ENCODE assay signal across 2 cellular contexts in the genomic region with DNA sequence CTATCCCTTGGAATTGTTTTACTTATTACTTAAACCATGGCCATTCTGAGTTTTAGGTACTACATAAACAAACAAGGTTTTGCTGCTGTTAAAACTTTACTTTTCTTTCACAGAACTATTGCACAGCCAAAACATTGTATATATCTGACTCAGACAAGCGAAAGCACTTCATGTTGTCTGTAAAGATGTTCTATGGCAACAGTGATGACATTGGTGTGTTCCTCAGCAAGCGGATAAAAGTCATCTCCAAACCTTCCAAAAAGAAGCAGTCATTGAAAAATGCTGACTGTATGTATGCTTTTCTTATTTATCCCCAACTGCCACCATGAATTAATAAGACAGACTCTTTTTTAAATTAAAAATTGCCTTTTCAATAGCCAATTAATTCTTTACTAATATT.
TF ChIP-seq lines count a peak whose summit lies in the region.

No MANE protein-coding gene starts in this region.

TF ChIP-seq in WTC11, 78 proteins besides CTCF, POLR2A, EP300 and RAD21:
- TF ChIP-seq, protein P1, sequence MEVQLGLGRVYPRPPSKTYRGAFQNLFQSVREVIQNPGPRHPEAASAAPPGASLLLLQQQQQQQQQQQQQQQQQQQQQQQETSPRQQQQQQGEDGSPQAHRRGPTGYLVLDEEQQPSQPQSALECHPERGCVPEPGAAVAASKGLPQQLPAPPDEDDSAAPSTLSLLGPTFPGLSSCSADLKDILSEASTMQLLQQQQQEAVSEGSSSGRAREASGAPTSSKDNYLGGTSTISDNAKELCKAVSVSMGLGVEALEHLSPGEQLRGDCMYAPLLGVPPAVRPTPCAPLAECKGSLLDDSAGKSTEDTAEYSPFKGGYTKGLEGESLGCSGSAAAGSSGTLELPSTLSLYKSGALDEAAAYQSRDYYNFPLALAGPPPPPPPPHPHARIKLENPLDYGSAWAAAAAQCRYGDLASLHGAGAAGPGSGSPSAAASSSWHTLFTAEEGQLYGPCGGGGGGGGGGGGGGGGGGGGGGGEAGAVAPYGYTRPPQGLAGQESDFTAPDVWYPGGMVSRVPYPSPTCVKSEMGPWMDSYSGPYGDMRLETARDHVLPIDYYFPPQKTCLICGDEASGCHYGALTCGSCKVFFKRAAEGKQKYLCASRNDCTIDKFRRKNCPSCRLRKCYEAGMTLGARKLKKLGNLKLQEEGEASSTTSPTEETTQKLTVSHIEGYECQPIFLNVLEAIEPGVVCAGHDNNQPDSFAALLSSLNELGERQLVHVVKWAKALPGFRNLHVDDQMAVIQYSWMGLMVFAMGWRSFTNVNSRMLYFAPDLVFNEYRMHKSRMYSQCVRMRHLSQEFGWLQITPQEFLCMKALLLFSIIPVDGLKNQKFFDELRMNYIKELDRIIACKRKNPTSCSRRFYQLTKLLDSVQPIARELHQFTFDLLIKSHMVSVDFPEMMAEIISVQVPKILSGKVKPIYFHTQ (CRISPR knock-in tag; IDR thresholded peaks at IDR 0.05), result no peak
- TF ChIP-seq, protein P2, sequence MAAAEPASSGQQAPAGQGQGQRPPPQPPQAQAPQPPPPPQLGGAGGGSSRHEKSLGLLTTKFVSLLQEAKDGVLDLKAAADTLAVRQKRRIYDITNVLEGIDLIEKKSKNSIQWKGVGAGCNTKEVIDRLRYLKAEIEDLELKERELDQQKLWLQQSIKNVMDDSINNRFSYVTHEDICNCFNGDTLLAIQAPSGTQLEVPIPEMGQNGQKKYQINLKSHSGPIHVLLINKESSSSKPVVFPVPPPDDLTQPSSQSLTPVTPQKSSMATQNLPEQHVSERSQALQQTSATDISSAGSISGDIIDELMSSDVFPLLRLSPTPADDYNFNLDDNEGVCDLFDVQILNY (CRISPR knock-in tag; IDR thresholded peaks at IDR 0.05), result no peak
- TF ChIP-seq, protein P3, sequence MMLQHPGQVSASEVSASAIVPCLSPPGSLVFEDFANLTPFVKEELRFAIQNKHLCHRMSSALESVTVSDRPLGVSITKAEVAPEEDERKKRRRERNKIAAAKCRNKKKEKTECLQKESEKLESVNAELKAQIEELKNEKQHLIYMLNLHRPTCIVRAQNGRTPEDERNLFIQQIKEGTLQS (CRISPR knock-in tag; conservative IDR thresholded peaks at IDR 0.05), result no peak
- TF ChIP-seq CBFB (CRISPR knock-in tag; IDR thresholded peaks at IDR 0.05; ENCODE audit: low read depth) (no peak), ZNF138 (CRISPR knock-in tag; conservative IDR thresholded peaks at IDR 0.05) (no peak), ZNF423 (CRISPR knock-in tag; IDR thresholded peaks at IDR 0.05) (no peak), JUN (CRISPR knock-in tag; IDR thresholded peaks at IDR 0.05) (no peak), ZNF232 (CRISPR knock-in tag; IDR thresholded peaks at IDR 0.05) (no peak), RELA (CRISPR knock-in tag; IDR thresholded peaks at IDR 0.05; ENCODE audit: borderline replicate concordance) (no peak)
- TF ChIP-seq, protein P4, sequence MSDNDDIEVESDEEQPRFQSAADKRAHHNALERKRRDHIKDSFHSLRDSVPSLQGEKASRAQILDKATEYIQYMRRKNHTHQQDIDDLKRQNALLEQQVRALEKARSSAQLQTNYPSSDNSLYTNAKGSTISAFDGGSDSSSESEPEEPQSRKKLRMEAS (CRISPR knock-in tag; IDR thresholded peaks at IDR 0.05), result no peak
- TF ChIP-seq, protein P5, sequence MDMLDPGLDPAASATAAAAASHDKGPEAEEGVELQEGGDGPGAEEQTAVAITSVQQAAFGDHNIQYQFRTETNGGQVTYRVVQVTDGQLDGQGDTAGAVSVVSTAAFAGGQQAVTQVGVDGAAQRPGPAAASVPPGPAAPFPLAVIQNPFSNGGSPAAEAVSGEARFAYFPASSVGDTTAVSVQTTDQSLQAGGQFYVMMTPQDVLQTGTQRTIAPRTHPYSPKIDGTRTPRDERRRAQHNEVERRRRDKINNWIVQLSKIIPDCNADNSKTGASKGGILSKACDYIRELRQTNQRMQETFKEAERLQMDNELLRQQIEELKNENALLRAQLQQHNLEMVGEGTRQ (CRISPR knock-in tag; IDR thresholded peaks at IDR 0.05), result no peak
- TF ChIP-seq, protein P6, sequence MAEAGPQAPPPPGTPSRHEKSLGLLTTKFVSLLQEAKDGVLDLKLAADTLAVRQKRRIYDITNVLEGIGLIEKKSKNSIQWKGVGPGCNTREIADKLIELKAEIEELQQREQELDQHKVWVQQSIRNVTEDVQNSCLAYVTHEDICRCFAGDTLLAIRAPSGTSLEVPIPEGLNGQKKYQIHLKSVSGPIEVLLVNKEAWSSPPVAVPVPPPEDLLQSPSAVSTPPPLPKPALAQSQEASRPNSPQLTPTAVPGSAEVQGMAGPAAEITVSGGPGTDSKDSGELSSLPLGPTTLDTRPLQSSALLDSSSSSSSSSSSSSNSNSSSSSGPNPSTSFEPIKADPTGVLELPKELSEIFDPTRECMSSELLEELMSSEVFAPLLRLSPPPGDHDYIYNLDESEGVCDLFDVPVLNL (CRISPR knock-in tag; IDR thresholded peaks at IDR 0.05; ENCODE audit: borderline replicate concordance, low read depth), result no peak

TF ChIP-seq in HepG2, 621 proteins besides CTCF, POLR2A, EP300 and RAD21 (continued from another document):
- TF ChIP-seq SALL2 (CRISPR knock-in tag; IDR thresholded peaks at IDR 0.05) (no peak), BORCS8-MEF2B (CRISPR knock-in tag; IDR thresholded peaks at IDR 0.05) (no peak)
- TF ChIP-seq, protein P7, sequence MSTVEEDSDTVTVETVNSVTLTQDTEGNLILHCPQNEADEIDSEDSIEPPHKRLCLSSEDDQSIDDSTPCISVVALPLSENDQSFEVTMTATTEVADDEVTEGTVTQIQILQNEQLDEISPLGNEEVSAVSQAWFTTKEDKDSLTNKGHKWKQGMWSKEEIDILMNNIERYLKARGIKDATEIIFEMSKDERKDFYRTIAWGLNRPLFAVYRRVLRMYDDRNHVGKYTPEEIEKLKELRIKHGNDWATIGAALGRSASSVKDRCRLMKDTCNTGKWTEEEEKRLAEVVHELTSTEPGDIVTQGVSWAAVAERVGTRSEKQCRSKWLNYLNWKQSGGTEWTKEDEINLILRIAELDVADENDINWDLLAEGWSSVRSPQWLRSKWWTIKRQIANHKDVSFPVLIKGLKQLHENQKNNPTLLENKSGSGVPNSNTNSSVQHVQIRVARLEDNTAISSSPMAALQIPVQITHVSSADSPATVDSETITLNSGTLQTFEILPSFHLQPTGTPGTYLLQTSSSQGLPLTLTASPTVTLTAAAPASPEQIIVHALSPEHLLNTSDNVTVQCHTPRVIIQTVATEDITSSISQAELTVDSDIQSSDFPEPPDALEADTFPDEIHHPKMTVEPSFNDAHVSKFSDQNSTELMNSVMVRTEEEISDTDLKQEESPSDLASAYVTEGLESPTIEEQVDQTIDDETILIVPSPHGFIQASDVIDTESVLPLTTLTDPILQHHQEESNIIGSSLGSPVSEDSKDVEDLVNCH (CRISPR knock-in tag; IDR thresholded peaks at IDR 0.05), result no peak
